ENCODE assay signal across 15 cellular contexts in genomic region chr4:82450966-82451755, GRCh38.
"Had no signal": no experiment of that assay in that cellular context is flagged by ENCODE, and none has a peak within 500 bp of the region (broad histone marks: within the 10 kb centered on the region; RNA-seq: fewer than 3 reads in every experiment).

No MANE protein-coding gene starts in this region.

- DNase-seq: activated CD4-positive, alpha-beta T cell treated with anti-CD3 and anti-CD28 coated beads, Interleukin-2, amount 10 ng/mL, durations not matched to agents 24 days and 14 days; activated CD8-positive, alpha-beta memory T cell treated with anti-CD3 and anti-CD28 coated beads, Interleukin-2, amount 10 ng/mL, durations not matched to agents 7 days and 5 days; activated naive CD4-positive, alpha-beta T cell treated with anti-CD3 and anti-CD28 coated beads, Interleukin-2, amount 10 ng/mL, durations not matched to agents 7 days and 5 days; body of pancreas; effector memory CD4-positive, alpha-beta T cell; erythroblast; left cardiac atrium; naive thymus-derived CD4-positive, alpha-beta T cell; SIG-M5; small intestine; SW 1271; upper lobe of left lung had no signal

- FAIRE-seq: small intestine had no signal

- H3K9me3 ChIP-seq: body of pancreas, neutrophil, upper lobe of left lung had no signal

- H3K4me3 ChIP-seq: body of pancreas, lung, upper lobe of left lung had no signal

- H3K27me3 ChIP-seq: body of pancreas, neutrophil, upper lobe of left lung had no signal

- H3K4me1 ChIP-seq: body of pancreas, upper lobe of left lung had no signal

- ATAC-seq: activated CD8-positive, alpha-beta memory T cell treated with anti-CD3 and anti-CD28 coated beads, Interleukin-2, amount 10 ng/mL, durations not matched to agents 7 days and 5 days; body of pancreas; left cardiac atrium; naive thymus-derived CD4-positive, alpha-beta T cell; stimulated activated effector memory CD8-positive, alpha-beta T cell treated with anti-CD3 and anti-CD28 coated beads, Interleukin-12 subunit alpha, Interleukin-12 subunit beta, amount 100 ng/mL, for 72 hours had no signal

- H3K27ac ChIP-seq: body of pancreas, neutrophil, upper lobe of left lung had no signal
